Comparison of ENCODE assay signal across 1 cellular context in the genomic region with DNA sequence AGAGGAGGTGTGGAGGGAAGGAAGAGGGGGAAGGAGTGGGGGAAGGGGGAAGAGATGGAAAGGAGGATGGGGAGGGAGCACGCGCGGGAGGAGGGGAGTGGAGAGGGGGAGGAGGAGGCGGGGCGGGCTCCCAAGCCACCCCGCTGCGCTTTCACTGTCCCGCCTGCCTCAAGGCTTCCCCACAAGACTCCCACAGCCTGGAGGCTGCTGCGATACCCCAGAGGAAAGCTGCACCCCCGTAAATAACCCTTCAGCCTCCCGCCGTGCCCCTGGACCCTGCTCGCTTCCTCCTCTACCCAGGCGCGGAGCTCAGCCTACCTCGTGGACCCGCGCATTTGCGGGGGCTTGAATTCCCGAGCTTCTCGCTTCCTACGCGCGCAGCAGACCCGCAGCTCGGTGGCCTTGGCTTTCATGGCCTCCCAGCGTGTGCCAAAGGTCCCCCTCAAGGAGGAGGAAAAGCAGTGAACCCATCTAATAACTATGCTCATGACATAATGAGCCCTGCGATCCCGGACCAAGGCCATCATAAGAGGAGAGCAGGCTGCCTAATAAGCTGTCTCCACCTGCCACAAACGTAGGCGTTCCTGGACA.
TF ChIP-seq lines count a peak whose summit lies in the region.

A gene (minus strand): TSS at position 547 of the 591 bp plus-strand sequence. CDS start 23 bp downstream, at position 524.

TF ChIP-seq in H1, 55 proteins besides CTCF, POLR2A, EP300 and RAD21 (continued from another document):
- TF ChIP-seq GTF2F1 (IDR thresholded peaks at IDR 0.05; ENCODE audit: borderline replicate concordance, low read depth, low read length) (no peak), SUZ12 (IDR thresholded peaks at IDR 0.05; ENCODE audit: low read length) (no peak), TAF1 (IDR thresholded peaks at IDR 0.05; ENCODE audit: low read depth, low read length) (0 out of 2 replicates have a peak, but pooled peaks have one; percentile 12), POU5F1 (IDR thresholded peaks at IDR 0.05; ENCODE audit: low read depth, low read length) (no peak), ASH2L (IDR thresholded peaks at IDR 0.05; ENCODE audit: low read length) (peak; percentile 86), YY1 (IDR thresholded peaks at IDR 0.05; ENCODE audit: low read depth, low read length) (0 out of 2 replicates have a peak, but pooled peaks have one; percentile 7), CTBP2 (IDR thresholded peaks at IDR 0.05; ENCODE audit: borderline replicate concordance, insufficient read depth, insufficient read length, low read length) (peak; percentile 90), PHF8 (conservative IDR thresholded peaks at IDR 0.05; ENCODE audit: low read depth, low read length) (0 out of 2 replicates have a peak, but pooled peaks have one; percentile 32), BACH1 (IDR thresholded peaks at IDR 0.05; ENCODE audit: low read length) (no peak), EZH2 (IDR thresholded peaks at IDR 0.05; ENCODE audit: low read depth, low read length, severe bottlenecking) (no peak), CHD2 (IDR thresholded peaks at IDR 0.05; ENCODE audit: low read length) (no peak), BCL11A (IDR thresholded peaks at IDR 0.05; ENCODE audit: low read depth in 2 of 2, low read length in 2 of 2) (no peak), RBBP5 (IDR thresholded peaks at IDR 0.05; ENCODE audit: borderline replicate concordance, low read depth, low read length) (peak; percentile 86; the same call in 1 of the 2 replicates), SAP30 (IDR thresholded peaks at IDR 0.05; ENCODE audit: insufficient read depth, insufficient replicate concordance, low read length) (peak; percentile 15), KDM4A (IDR thresholded peaks at IDR 0.05; ENCODE audit: low read depth, low read length, severe bottlenecking) (peak; percentile 99)
- TF ChIP-seq, protein P1, sequence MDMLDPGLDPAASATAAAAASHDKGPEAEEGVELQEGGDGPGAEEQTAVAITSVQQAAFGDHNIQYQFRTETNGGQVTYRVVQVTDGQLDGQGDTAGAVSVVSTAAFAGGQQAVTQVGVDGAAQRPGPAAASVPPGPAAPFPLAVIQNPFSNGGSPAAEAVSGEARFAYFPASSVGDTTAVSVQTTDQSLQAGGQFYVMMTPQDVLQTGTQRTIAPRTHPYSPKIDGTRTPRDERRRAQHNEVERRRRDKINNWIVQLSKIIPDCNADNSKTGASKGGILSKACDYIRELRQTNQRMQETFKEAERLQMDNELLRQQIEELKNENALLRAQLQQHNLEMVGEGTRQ (IDR thresholded peaks at IDR 0.05; ENCODE audit: low read length): no peak
- TF ChIP-seq, protein P2, sequence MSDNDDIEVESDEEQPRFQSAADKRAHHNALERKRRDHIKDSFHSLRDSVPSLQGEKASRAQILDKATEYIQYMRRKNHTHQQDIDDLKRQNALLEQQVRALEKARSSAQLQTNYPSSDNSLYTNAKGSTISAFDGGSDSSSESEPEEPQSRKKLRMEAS (IDR thresholded peaks at IDR 0.05): peak; percentile 58; the same call in 1 of the 2 replicates
- TF ChIP-seq, protein P3, sequence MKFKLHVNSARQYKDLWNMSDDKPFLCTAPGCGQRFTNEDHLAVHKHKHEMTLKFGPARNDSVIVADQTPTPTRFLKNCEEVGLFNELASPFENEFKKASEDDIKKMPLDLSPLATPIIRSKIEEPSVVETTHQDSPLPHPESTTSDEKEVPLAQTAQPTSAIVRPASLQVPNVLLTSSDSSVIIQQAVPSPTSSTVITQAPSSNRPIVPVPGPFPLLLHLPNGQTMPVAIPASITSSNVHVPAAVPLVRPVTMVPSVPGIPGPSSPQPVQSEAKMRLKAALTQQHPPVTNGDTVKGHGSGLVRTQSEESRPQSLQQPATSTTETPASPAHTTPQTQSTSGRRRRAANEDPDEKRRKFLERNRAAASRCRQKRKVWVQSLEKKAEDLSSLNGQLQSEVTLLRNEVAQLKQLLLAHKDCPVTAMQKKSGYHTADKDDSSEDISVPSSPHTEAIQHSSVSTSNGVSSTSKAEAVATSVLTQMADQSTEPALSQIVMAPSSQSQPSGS (IDR thresholded peaks at IDR 0.05; ENCODE audit: low read length): no peak
